In genomic region chr13:23460309-23460708, GRCh38 we compare ENCODE assay signal across 1 cellular context.
TF ChIP-seq lines count a peak whose summit lies in the region.

No MANE protein-coding gene starts in this region.

TF ChIP-seq in GM23338, 12 proteins besides CTCF, POLR2A, EP300 and RAD21 (continued from another document):
- TF ChIP-seq REST (IDR thresholded peaks at IDR 0.05; ENCODE audit: unreplicated experiment): no peak
- no peak for TF ChIP-seq NANOG (IDR thresholded peaks at IDR 0.05; ENCODE audit: borderline replicate concordance)
- no peak for TF ChIP-seq ETS1 (IDR thresholded peaks at IDR 0.05)
- TF ChIP-seq ZNF331 (CRISPR knock-in tag; IDR thresholded peaks at IDR 0.05; ENCODE audit: low read depth): no peak
- TF ChIP-seq STAT1 (IDR thresholded peaks at IDR 0.05; ENCODE audit: unreplicated experiment): no peak
